8 cellular contexts compared by ENCODE assay signal in genomic region chrX:57156397-57157049, GRCh38. TPM values are rescaled to one million over a fixed set of nuclear protein-coding genes. Genes with fewer than 3 reads are reported as not detected.
A peak's percentile ranks its signal among the peaks of the same experiment; 100 is the strongest.
DNase-seq lines count a peak whose midpoint lies in the region; ATAC-seq and TF ChIP-seq lines count a peak whose summit lies in the region.

No MANE protein-coding gene starts in this region.

- no peak for TF ChIP-seq POLR2A in transverse colon (IDR thresholded peaks at IDR 0.05)

- H3K27ac ChIP-seq in cardiac muscle cell, result peak overlapping the region; percentile 75
- peak overlapping the region in 1 of 4 donors; percentile 62 for H3K27ac ChIP-seq in transverse colon

- DNase-seq in cardiac muscle cell (ENCODE audit: low read depth in 1 of 2, low spot score in 1 of 2) (peak; percentile 47 to 57), left ventricle myocardium superior (no peak), OCI-M1 (lab: John Stamatoyannopoulos, UW) (peak; percentile 56), foreskin fibroblast (peak in 1 of 2 donors; percentile 22), transverse colon (peak; percentile 53), activated gamma-delta T cell (lab: John Stamatoyannopoulos, UW) (no peak)
- no peak for DNase-seq in activated naive CD4-positive, alpha-beta T cell treated with Interleukin-2 at 50 U/mL for 16 hours

- in situ Hi-C loops in transverse colon (cut with MboI; ENCODE audit: low pct_ligation_motif_present in 1 of 4, low pct_unique_long_range_greater_than_20kb in 1 of 4, low sequenced_read_pairs in 3 of 4), result no loop called here

- H3K4me1 ChIP-seq in cardiac muscle cell (ENCODE audit: low read depth) (no peaks in the 10 kb centered on the region), transverse colon (peaks cover 0 to 3% (median 0%) of the 10 kb centered on the region in 4 donors)

- intact Hi-C loops in left ventricle myocardium superior (cut with micrococcal nuclease) (no loop called here), transverse colon (cut with DNase I; ENCODE audit: low total_unique reads) (no loop called here)

- ATAC-seq in left ventricle myocardium superior (no peak), HG03521 (IDR thresholded peaks at IDR 0.05; ENCODE audit: unreplicated experiment) (no peak)

- H3K9me3 ChIP-seq in cardiac muscle cell (ENCODE audit: low read depth), result no peaks in the 10 kb centered on the region
- H3K9me3 ChIP-seq in transverse colon, result no peaks in the 10 kb centered on the region

- peak; percentile 40 for TF ChIP-seq CTCF in cardiac muscle cell (IDR thresholded peaks at IDR 0.05; ENCODE audit: low read depth, low read length)
- peak; percentile 34 for TF ChIP-seq CTCF in foreskin fibroblast (IDR thresholded peaks at IDR 0.05; ENCODE audit: low read depth, low read length)
- TF ChIP-seq CTCF in transverse colon (IDR thresholded peaks at IDR 0.05), result peak in 4 of 5 experiments; percentile 14 to 40 (median 26)

- H3K36me3 ChIP-seq in cardiac muscle cell (no peaks in the 10 kb centered on the region), transverse colon (no peaks in the 10 kb centered on the region)

- no peak for TF ChIP-seq EP300 in transverse colon (IDR thresholded peaks at IDR 0.05; ENCODE audit: low read depth)

- WGBS in transverse colon (ENCODE audit: low coverage in 1 of 2), 2 donors, result 68% methylated on average over 5 of the region's 5 CpGs; no CpG with 5 or more reads in 1 of the 2 donors

- H3K27me3 ChIP-seq in cardiac muscle cell (no peaks in the 10 kb centered on the region), transverse colon (no peaks in the 10 kb centered on the region)

- H3K4me3 ChIP-seq in cardiac muscle cell (no peak overlapping the region), foreskin fibroblast (ENCODE audit: low read depth in 1 of 2, low read length in 2 of 2) (no peak overlapping the region), transverse colon (no peak overlapping the region)

RNA-seq across cellular contexts. Expression of gene SPIN2A, which starts 19.3 kb away (rescaled TPM):
- 0.51 and 1.3 TPM in 2 replicates for total RNA-seq in cardiac muscle cell
- 2.3 and 2.5 TPM in 2 replicates for polyA plus RNA-seq in cardiac muscle cell
- 0.22 TPM for total RNA-seq in left ventricle myocardium superior
- total RNA-seq in transverse colon, result 10 to 100 TPM in 1 of 4 donors, 1 to 10 TPM in 1, under 1 TPM in 1, not detected in 1; 0.64 to 15.7 (median 1.2) TPM

RNA-seq across cellular contexts. Expression of gene SPIN2B, which starts 35.2 kb away (rescaled TPM):
- total RNA-seq in cardiac muscle cell (19.2 and 20.8 TPM in 2 replicates), left ventricle myocardium superior (7.9 TPM), transverse colon (10 to 100 TPM in 2 of 4 donors, 1 to 10 TPM in 1, not detected in 1; 8.6 to 19.8 (median 19.7) TPM)
- 33.3 and 41.8 TPM in 2 replicates for polyA plus RNA-seq in cardiac muscle cell

Comparison
In these comparisons a context has a peak if more than half of its experiments do, and no peak if none do; other contexts are left out.
1. DNase-seq: peak in cardiac muscle cell (2 of 2), OCI-M1 (single experiment) and transverse colon (single experiment); none in left ventricle myocardium superior (single experiment), activated naive CD4-positive, alpha-beta T cell treated with Interleukin-2 at 50 U/mL for 16 hours (single experiment) and activated gamma-delta T cell (single experiment).
2. Peak in every context shown above with its lines, with median percentiles within 50 percentile points of each other: CTCF ChIP-seq.